25 cellular contexts compared by ENCODE assay signal in genomic region chr11:123338266-123338800, GRCh38.
DNase-seq lines count a peak whose midpoint lies in the region; ATAC-seq, FAIRE-seq and TF ChIP-seq lines count a peak whose summit lies in the region.
"Had no signal": no experiment of that assay in that cellular context is flagged by ENCODE, and none has a peak within 500 bp of the region (broad histone marks: within the 10 kb centered on the region; RNA-seq: fewer than 3 reads in every experiment).

No MANE protein-coding gene starts in this region.

- peaks cover 7% of the 10 kb centered on the region for H3K4me1 Mint-ChIP-seq in activated CD8-positive, alpha-beta T cell treated with anti-CD3 and anti-CD28 coated beads for 36 hours (ENCODE audit: low read depth)
- no peaks in the 10 kb centered on the region for H3K4me1 Mint-ChIP-seq in activated CD8-positive, alpha-beta T cell treated with anti-CD3 and anti-CD28 coated beads, Interleukin-2, amount 10 ng/mL, durations not matched to agents 7 days and 5 days (ENCODE audit: low read depth)
- no peaks in the 10 kb centered on the region for H3K4me1 Mint-ChIP-seq in naive thymus-derived CD8-positive, alpha-beta T cell
- H3K4me1 Mint-ChIP-seq: CD8-positive, alpha-beta memory T cell had no signal

- no peak for TF ChIP-seq CTCF in activated CD8-positive, alpha-beta T cell treated with anti-CD3 and anti-CD28 coated beads for 36 hours (IDR thresholded peaks at IDR 0.05)
- no peak for TF ChIP-seq CTCF in bronchial epithelial cell (IDR thresholded peaks at IDR 0.05; ENCODE audit: insufficient read depth, low read length, severe bottlenecking)

- no peaks in the 10 kb centered on the region for H3K36me3 ChIP-seq in bronchial epithelial cell (ENCODE audit: control insufficient read depth, insufficient read depth, low read length)
- H3K36me3 ChIP-seq: MG63 had no signal

- peaks cover 17% of the 10 kb centered on the region for H3K27me3 Mint-ChIP-seq in activated CD8-positive, alpha-beta T cell treated with anti-CD3 and anti-CD28 coated beads for 36 hours
- H3K27me3 Mint-ChIP-seq in activated CD8-positive, alpha-beta T cell treated with anti-CD3 and anti-CD28 coated beads, Interleukin-2, amount 10 ng/mL, durations not matched to agents 7 days and 5 days (ENCODE audit: low read depth): peaks cover 22% of the 10 kb centered on the region
- peaks cover 6 to 11% (median 10%) of the 10 kb centered on the region in 5 donors for H3K27me3 Mint-ChIP-seq in naive thymus-derived CD8-positive, alpha-beta T cell

- no peak for FAIRE-seq in bronchial epithelial cell (lab: Jason Lieb, UNC)
- FAIRE-seq: A204.1 had no signal

- H3K36me3 Mint-ChIP-seq in activated CD8-positive, alpha-beta T cell treated with anti-CD3 and anti-CD28 coated beads for 36 hours (ENCODE audit: low read depth): no peaks in the 10 kb centered on the region
- no peaks in the 10 kb centered on the region for H3K36me3 Mint-ChIP-seq in activated CD8-positive, alpha-beta T cell treated with anti-CD3 and anti-CD28 coated beads, Interleukin-2, amount 10 ng/mL, durations not matched to agents 7 days and 5 days (ENCODE audit: low read depth)
- peaks cover 0 to 4% (median 3%) of the 10 kb centered on the region in 3 donors for H3K36me3 Mint-ChIP-seq in naive thymus-derived CD8-positive, alpha-beta T cell
- H3K36me3 Mint-ChIP-seq: CD8-positive, alpha-beta memory T cell had no signal

- no peak overlapping the region for H3K4me3 Mint-ChIP-seq in activated CD8-positive, alpha-beta T cell treated with anti-CD3 and anti-CD28 coated beads for 36 hours
- H3K4me3 Mint-ChIP-seq in activated CD8-positive, alpha-beta T cell treated with anti-CD3 and anti-CD28 coated beads, Interleukin-2, amount 10 ng/mL, durations not matched to agents 7 days and 5 days: no peak overlapping the region
- H3K4me3 Mint-ChIP-seq in naive thymus-derived CD8-positive, alpha-beta T cell: no peak overlapping the region
- H3K4me3 Mint-ChIP-seq: CD8-positive, alpha-beta memory T cell had no signal

- no peak for DNase-seq in activated CD8-positive, alpha-beta T cell treated with anti-CD3 and anti-CD28 coated beads for 36 hours
- DNase-seq in activated CD8-positive, alpha-beta T cell treated with anti-CD3 and anti-CD28 coated beads, Interleukin-2, amount 10 ng/mL, durations not matched to agents 7 days and 5 days: no peak
- peak; percentile 6 for DNase-seq in stimulated activated CD4-positive, alpha-beta T cell treated with anti-CD3 and anti-CD28 coated beads, Interleukin-4, amount 100 ng/mL, for 24 hours
- DNase-seq in stimulated activated CD4-positive, alpha-beta T cell treated with anti-CD3 and anti-CD28 coated beads, Interleukin-12 subunit alpha, Interleukin-12 subunit beta, amount 100 ng/mL, for 4 hours: no peak
- peak; percentile 27 for DNase-seq in bronchial epithelial cell (ENCODE audit: low read depth)
- no peak for DNase-seq in naive thymus-derived CD8-positive, alpha-beta T cell
- no peak for DNase-seq in NCI-H82 treated with DMSO at 0.1 percent for 48 hours (lab: John Stamatoyannopoulos, UW; ENCODE audit: unreplicated experiment)
- DNase-seq: Calu3; CD8-positive, alpha-beta memory T cell; DMS153; GDM1; H7; Kasumi-1; MG63; NCI-H1048; NCI-H1436; NCI-H187 treated with DMSO at 0.1 percent for 48 hours; NCI-H2107; NCI-H2227 treated with DMSO at 0.1 percent for 48 hours; NCI-H510A treated with DMSO at 0.1 percent for 48 hours; NCI-H748 treated with DMSO at 0.1 percent for 48 hours; NK-92 treated with Interleukin-12 subunit alpha and Interleukin-12 subunit beta, amount 100 ng/mL, for 24 hours; SHP77 treated with DMSO at 0.1 percent for 48 hours had no signal

- CTCF ChIA-PET in activated CD8-positive, alpha-beta T cell treated with anti-CD3 and anti-CD28 coated beads for 36 hours (lab: Charles Lee): interaction anchor here (1.5 to 5.4 kb wide), 3 partner anchors 37 to 140 kb away, joined by 4 to 16 read pairs (median 4); no protein-coding TSS in a partner anchor
- CTCF ChIA-PET in activated CD8-positive, alpha-beta T cell treated with anti-CD3 and anti-CD28 coated beads, Interleukin-2, amount 10 ng/mL, durations not matched to agents 7 days and 5 days (lab: Charles Lee): interaction anchor here (1.4 to 2.3 kb wide), 2 partner anchors 37 to 140 kb away, joined by 4 to 6 read pairs; no protein-coding TSS in a partner anchor

- ATAC-seq in activated CD8-positive, alpha-beta T cell treated with anti-CD3 and anti-CD28 coated beads for 36 hours: peak; percentile 69
- no peak for ATAC-seq in activated CD8-positive, alpha-beta T cell treated with anti-CD3 and anti-CD28 coated beads, Interleukin-2, amount 10 ng/mL, durations not matched to agents 7 days and 5 days
- no peak for ATAC-seq in naive thymus-derived CD8-positive, alpha-beta T cell
- no peak for ATAC-seq in HG03442 (IDR thresholded peaks at IDR 0.05; ENCODE audit: unreplicated experiment)

- POLR2A ChIA-PET in activated CD8-positive, alpha-beta T cell treated with anti-CD3 and anti-CD28 coated beads for 36 hours (lab: Charles Lee): interaction anchor here (0.6 to 1.1 kb wide), 2 partner anchors 9 to 255 kb away, joined by 3 read pairs; no protein-coding TSS in a partner anchor
- POLR2A ChIA-PET in activated CD8-positive, alpha-beta T cell treated with anti-CD3 and anti-CD28 coated beads, Interleukin-2, amount 10 ng/mL, durations not matched to agents 7 days and 5 days (lab: Charles Lee): no interaction called here
- POLR2A ChIA-PET in naive thymus-derived CD8-positive, alpha-beta T cell (lab: Charles Lee): no interaction called here

- intact Hi-C loops in activated CD8-positive, alpha-beta T cell treated with anti-CD3 and anti-CD28 coated beads for 36 hours (cut with micrococcal nuclease): no loop called here

- no peak overlapping the region for H3K4me3 ChIP-seq in bronchial epithelial cell (ENCODE audit: low read depth, low read length)
- H3K4me3 ChIP-seq: MG63 had no signal

- no peaks in the 10 kb centered on the region for H3K27me3 ChIP-seq in bronchial epithelial cell (ENCODE audit: control insufficient read depth, insufficient read depth, low read length)

- H3K27ac Mint-ChIP-seq in activated CD8-positive, alpha-beta T cell treated with anti-CD3 and anti-CD28 coated beads for 36 hours: no peak overlapping the region
- H3K27ac Mint-ChIP-seq in activated CD8-positive, alpha-beta T cell treated with anti-CD3 and anti-CD28 coated beads, Interleukin-2, amount 10 ng/mL, durations not matched to agents 7 days and 5 days: no peak overlapping the region
- H3K27ac Mint-ChIP-seq in naive thymus-derived CD8-positive, alpha-beta T cell: no peak overlapping the region
- H3K27ac Mint-ChIP-seq: CD8-positive, alpha-beta memory T cell had no signal

- H3K9me3 Mint-ChIP-seq in activated CD8-positive, alpha-beta T cell treated with anti-CD3 and anti-CD28 coated beads for 36 hours: peaks cover 5% of the 10 kb centered on the region
- H3K9me3 Mint-ChIP-seq in activated CD8-positive, alpha-beta T cell treated with anti-CD3 and anti-CD28 coated beads, Interleukin-2, amount 10 ng/mL, durations not matched to agents 7 days and 5 days (ENCODE audit: insufficient read depth): peaks cover 7% of the 10 kb centered on the region
- H3K9me3 Mint-ChIP-seq in naive thymus-derived CD8-positive, alpha-beta T cell: peaks cover 0 to 10% (median 2%) of the 10 kb centered on the region in 9 donors

Comparison
In these comparisons a context has a peak if more than half of its experiments do, and no peak if none do; other contexts are left out.
1. DNase-seq: peak in stimulated activated CD4-positive, alpha-beta T cell treated with anti-CD3 and anti-CD28 coated beads, Interleukin-4, amount 100 ng/mL, for 24 hours (single experiment) and bronchial epithelial cell (single experiment); none in activated CD8-positive, alpha-beta T cell treated with anti-CD3 and anti-CD28 coated beads for 36 hours (single experiment), activated CD8-positive, alpha-beta T cell treated with anti-CD3 and anti-CD28 coated beads, Interleukin-2, amount 10 ng/mL, durations not matched to agents 7 days and 5 days (single experiment), stimulated activated CD4-positive, alpha-beta T cell treated with anti-CD3 and anti-CD28 coated beads, Interleukin-12 subunit alpha, Interleukin-12 subunit beta, amount 100 ng/mL, for 4 hours (single experiment), naive thymus-derived CD8-positive, alpha-beta T cell (0 of 10) and NCI-H82 treated with DMSO at 0.1 percent for 48 hours (single experiment).